ENCODE assay signal across 8 cellular contexts in the genomic region with DNA sequence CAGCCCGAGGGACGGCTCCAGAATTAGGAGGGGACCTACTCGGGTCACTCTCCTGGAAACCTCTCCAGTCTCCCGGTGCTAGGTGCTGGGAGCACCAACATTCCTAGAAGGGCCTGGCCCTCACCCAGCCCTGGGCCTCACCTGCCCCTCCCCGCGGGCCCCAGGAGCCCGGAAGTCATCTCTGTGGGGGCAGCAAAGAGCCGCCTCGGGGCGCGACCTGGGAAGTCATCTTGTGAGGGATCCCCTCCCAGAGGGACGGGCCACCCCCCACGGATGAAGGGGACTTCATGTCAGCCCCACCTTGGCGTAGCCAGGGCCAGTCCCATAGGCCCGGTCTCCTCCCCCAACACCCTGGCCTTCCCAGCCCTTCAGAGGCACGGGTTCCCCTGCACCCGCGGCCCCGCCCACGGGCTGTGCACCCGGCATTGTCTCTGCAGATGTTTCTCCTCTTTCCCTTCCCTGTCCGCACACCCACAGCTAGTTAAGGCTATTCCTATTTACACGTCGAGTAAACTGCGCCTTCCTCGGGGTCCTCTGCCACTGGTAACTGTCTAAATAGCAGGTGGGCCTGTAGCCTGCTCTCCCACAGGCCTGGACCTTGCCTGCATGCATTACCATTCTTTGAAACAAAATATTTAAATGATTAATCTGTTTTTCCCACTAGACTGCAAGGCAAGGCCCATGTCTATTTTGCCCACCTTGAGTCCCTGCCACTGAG. TPM values are rescaled to one million over a fixed set of nuclear protein-coding genes. Genes with fewer than 3 reads are reported as not detected.
A peak's percentile ranks its signal among the peaks of the same experiment; 100 is the strongest.
DNase-seq lines count a peak whose midpoint lies in the region; ATAC-seq and TF ChIP-seq lines count a peak whose summit lies in the region.

No MANE protein-coding gene starts in this region.

- DNase-seq in Caco-2 (peak; percentile 59 to 63), SJSA1 (ENCODE audit: low read depth in 1 of 2, low spot score in 2 of 2) (no peak), body of pancreas (peak; percentile 37 to 57 (median 54)), immature natural killer cell (peak; percentile 47 to 59 (median 49)), ACHN (no peak)
- peak; percentile 57 to 63 for DNase-seq in stimulated activated CD4-positive, alpha-beta T cell treated with anti-CD3 and anti-CD28 coated beads, Interleukin-2, amount 100 ng/mL, for 24 hours

- in situ Hi-C loops in ACHN (cut with HindIII; ENCODE audit: low pct_ligation_motif_present, low pct_unique_long_range_greater_than_20kb, low sequenced_read_pairs): no loop called here

- H3K27ac Mint-ChIP-seq in Caco-2 (ENCODE audit: unreplicated experiment): no peak overlapping the region
- H3K27ac Mint-ChIP-seq in immature natural killer cell: peak overlapping the region; percentile 91 to 99 (median 95)

- intact Hi-C loops in Caco-2 (cut with micrococcal nuclease; ENCODE audit: unreplicated experiment): loop anchor here (2.0 to 5.0 kb wide), 2 partner anchors 32 to 95 kb away; no protein-coding TSS in a partner anchor
- intact Hi-C loops in body of pancreas (cut with DNase I): no loop called here

- peaks cover 18% of the 10 kb centered on the region for H3K4me1 Mint-ChIP-seq in Caco-2 (ENCODE audit: low read depth, unreplicated experiment)
- peaks cover 58 to 71% of the 10 kb centered on the region in 2 donors for H3K4me1 Mint-ChIP-seq in immature natural killer cell

- H3K36me3 Mint-ChIP-seq in Caco-2 (ENCODE audit: insufficient read depth, unreplicated experiment) (peaks cover 22% of the 10 kb centered on the region), immature natural killer cell (peaks cover 0 to 4% (median 3%) of the 10 kb centered on the region in 3 donors)

- H3K4me3 Mint-ChIP-seq in Caco-2 (ENCODE audit: unreplicated experiment) (peak overlapping the region; percentile 73), immature natural killer cell (peak overlapping the region; percentile 89 to 96 (median 92))

- BruUV-seq in Caco-2 (replicated peaks; lab: Mats Ljungman, UMichigan): TSS peak; percentile 41

- ATAC-seq in GM19351 (IDR thresholded peaks at IDR 0.05; ENCODE audit: unreplicated experiment) (peak; percentile 41), HG03378 (IDR thresholded peaks at IDR 0.05; ENCODE audit: unreplicated experiment) (peak; percentile 42), body of pancreas (peak; percentile 15)

- TF ChIP-seq CTCF in Caco-2 (IDR thresholded peaks at IDR 0.05; ENCODE audit: insufficient read depth in 1 of 2, low read depth in 1 of 2, low read length in 1 of 2, severe bottlenecking in 1 of 2, unreplicated experiment in 1 of 2): no peak
- no peak for TF ChIP-seq CTCF in body of pancreas (IDR thresholded peaks at IDR 0.05)

- H3K27ac ChIP-seq in SJSA1: peak overlapping the region; percentile 46
- H3K27ac ChIP-seq in body of pancreas: peak overlapping the region; percentile 62 to 89 (median 82)

- H3K27me3 Mint-ChIP-seq in Caco-2 (ENCODE audit: insufficient read depth, unreplicated experiment) (no peaks in the 10 kb centered on the region), immature natural killer cell (ENCODE audit: low read depth in 3 of 3) (peaks cover 0 to 18% (median 15%) of the 10 kb centered on the region in 3 donors)

- H3K27me3 ChIP-seq in Caco-2 (replicated peaks; ENCODE audit: control insufficient read depth, insufficient read depth, low read length) (no peaks in the 10 kb centered on the region), SJSA1 (replicated peaks) (no peaks in the 10 kb centered on the region), body of pancreas (no peaks in the 10 kb centered on the region)

- 14 to 43% methylated on average over 10 to 26 of the region's 26 CpGs for WGBS in body of pancreas, 2 donors

- H3K9me3 ChIP-seq in Caco-2 (no peaks in the 10 kb centered on the region), SJSA1 (replicated peaks) (no peaks in the 10 kb centered on the region), body of pancreas (no peaks in the 10 kb centered on the region)

- H3K4me3 ChIP-seq in Caco-2 (ENCODE audit: low read depth, low read length): peak overlapping the region; percentile 93
- peak overlapping the region; percentile 57 for H3K4me3 ChIP-seq in SJSA1
- H3K4me3 ChIP-seq in body of pancreas: peak overlapping the region; percentile 64 to 67

- H3K36me3 ChIP-seq in Caco-2 (ENCODE audit: control insufficient read depth, insufficient read depth, low read length): no peaks in the 10 kb centered on the region
- H3K36me3 ChIP-seq in SJSA1: no peaks in the 10 kb centered on the region
- no peaks in the 10 kb centered on the region for H3K36me3 ChIP-seq in body of pancreas (replicated peaks in 1 of 2; ENCODE audit: insufficient read depth in 1 of 2, low read depth in 2 of 2)

- CTCF ChIA-PET in Caco-2 (lab: Charles Lee): interaction anchor here (0.7 to 1.2 kb wide), 4 partner anchors 28 to 185 kb away, joined by 3 to 6 read pairs (median 4); partner anchors contain the start of gene CEP43

- H3K4me1 ChIP-seq in Caco-2: peaks cover 22% of the 10 kb centered on the region
- H3K4me1 ChIP-seq in SJSA1 (replicated peaks): peaks cover 26% of the 10 kb centered on the region
- H3K4me1 ChIP-seq in body of pancreas: peaks cover 26% of the 10 kb centered on the region

- POLR2A ChIA-PET in Caco-2 (lab: Charles Lee): no interaction called here

- H3K9me3 Mint-ChIP-seq in Caco-2 (ENCODE audit: unreplicated experiment) (no peaks in the 10 kb centered on the region), immature natural killer cell (no peaks in the 10 kb centered on the region)

- no peak for TF ChIP-seq POLR2A in body of pancreas (IDR thresholded peaks at IDR 0.05)

RNA-seq across cellular contexts. Expression of gene RNASET2, which starts 0.9 kb away (rescaled TPM):
- total RNA-seq in Caco-2 (2022) (45.5 and 59.1 TPM in 2 replicates), body of pancreas (10 to 100 TPM; 53.7 to 66.3 TPM)
- total RNA-seq in SJSA1 (2014; rRNA removed; shearing (Covaris generic)): 19.6 and 30.4 TPM in 2 replicates
- polyA plus RNA-seq in immature natural killer cell: 100 to 1,000 TPM; 107 to 171 (median 131) TPM

RNA-seq across cellular contexts. Expression of gene CEP43, which starts 42.0 kb away (rescaled TPM):
- total RNA-seq in Caco-2 (2022) (36.3 and 37.0 TPM in 2 replicates), body of pancreas (10 to 100 TPM; 11.4 to 45.8 TPM)
- 33.0 and 35.1 TPM in 2 replicates for total RNA-seq in SJSA1 (2014; rRNA removed; shearing (Covaris generic))
- polyA plus RNA-seq in immature natural killer cell: 1 to 10 TPM; 4.7 to 9.9 (median 6.9) TPM

Comparison
In these comparisons a context has a peak if more than half of its experiments do, and no peak if none do; other contexts are left out.
1. DNase-seq: peak in Caco-2 (2 of 2), body of pancreas (4 of 4), immature natural killer cell (3 of 3) and stimulated activated CD4-positive, alpha-beta T cell treated with anti-CD3 and anti-CD28 coated beads, Interleukin-2, amount 100 ng/mL, for 24 hours (2 of 2); none in SJSA1 (0 of 2) and ACHN (single experiment).
2. Peak in every context shown above with its lines, with median percentiles within 50 percentile points of each other: H3K4me3 ChIP-seq and ATAC-seq.